In the genomic region with DNA sequence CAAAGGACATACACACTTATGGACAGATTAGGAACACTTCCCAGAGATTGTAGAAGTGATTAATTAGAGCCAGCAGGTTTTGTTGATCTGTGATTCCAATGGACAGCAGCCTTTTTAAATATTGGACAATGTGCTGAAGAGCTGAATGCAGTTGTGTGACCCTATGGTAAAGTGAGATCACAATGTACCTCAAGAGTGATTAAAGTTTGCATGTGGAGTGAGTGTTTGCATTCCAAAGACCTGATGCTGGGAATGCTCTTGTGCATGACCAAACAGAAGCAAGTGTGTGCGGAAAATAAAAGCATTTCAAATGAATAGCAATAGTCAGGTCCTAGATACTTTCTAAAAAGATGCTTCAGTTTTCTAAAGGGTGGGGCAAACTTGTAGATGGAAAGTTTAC, we compare ENCODE assay signal across 19 cellular contexts.
A peak's percentile ranks its signal among the peaks of the same experiment; 100 is the strongest.
DNase-seq lines count a peak whose midpoint lies in the region; TF ChIP-seq lines count a peak whose summit lies in the region.
"Had no signal": no experiment of that assay in that cellular context is flagged by ENCODE, and none has a peak within 500 bp of the region (broad histone marks: within the 10 kb centered on the region; RNA-seq: fewer than 3 reads in every experiment).

No MANE protein-coding gene starts in this region.

- in situ Hi-C loops in GM13977 (cut with MboI; ENCODE audit: low pct_unique_long_range_greater_than_20kb, low sequenced_read_pairs, unreplicated experiment), result no loop called here

- H3K27me3 ChIP-seq in NT2/D1 (ENCODE audit: insufficient read depth, insufficient read length), result no peaks in the 10 kb centered on the region
- H3K27me3 ChIP-seq: esophagus muscularis mucosa, vagina had no signal

- no peaks in the 10 kb centered on the region for H3K4me1 ChIP-seq in NT2/D1 (ENCODE audit: insufficient read depth, insufficient read length)
- H3K4me1 ChIP-seq: esophagus muscularis mucosa, vagina had no signal

- H3K9ac ChIP-seq in NT2/D1 (ENCODE audit: insufficient read length, low read depth), result no peak overlapping the region

- H3K9me3 ChIP-seq in NT2/D1 (ENCODE audit: insufficient read depth, low read length), result no peaks in the 10 kb centered on the region
- H3K9me3 ChIP-seq: esophagus muscularis mucosa, vagina had no signal

- no peaks in the 10 kb centered on the region for H3K36me3 ChIP-seq in NT2/D1 (ENCODE audit: insufficient read depth, insufficient read length, low read length)
- H3K36me3 ChIP-seq: esophagus muscularis mucosa, vagina had no signal

- H3K4me3 ChIP-seq in NT2/D1 (ENCODE audit: insufficient read length, low read depth), result no peak overlapping the region
- H3K4me3 ChIP-seq: coronary artery, esophagus muscularis mucosa, vagina had no signal

- DNase-seq in EL (peak; percentile 57), NT2/D1 (ENCODE audit: low read depth, low spot score) (peak; percentile 16), fibroblast of peridontal ligament (ENCODE audit: extremely low read depth) (peak; percentile 16), renal cortical epithelial cell (ENCODE audit: low read depth) (peak; percentile 73), GM13977 (ENCODE audit: low spot score) (no peak), GF-D8 (lab: John Stamatoyannopoulos, UW) (no peak), NCI-H187 (lab: John Stamatoyannopoulos, UW) (no peak)
- no peak for DNase-seq in activated T-cell treated with anti-CD3 and anti-CD28 coated beads, Interleukin-2, amount 50 U/mL, for 1 hour
- DNase-seq: activated CD4-positive, CD25-positive, alpha-beta regulatory T cell treated with anti-CD3 and anti-CD28 coated beads, Interleukin-2, amount 50 U/mL, for 72 hours; activated naive CD8-positive, alpha-beta T cell treated with anti-CD3 and anti-CD28 coated beads, Interleukin-2, amount 10 ng/mL, durations not matched to agents 7 days and 5 days; CD4-positive, alpha-beta T cell; NCI-H1048; NCI-H345; retina; stimulated activated CD4-positive, alpha-beta T cell treated with anti-CD3 and anti-CD28 coated beads, Interleukin-2, amount 100 ng/mL, for 24 hours; T-cell had no signal

- no peak for TF ChIP-seq CTCF in GM13977 (IDR thresholded peaks at IDR 0.05; ENCODE audit: extremely low read depth, insufficient read depth, missing control alignments)

Comparison
In these comparisons a context has a peak if more than half of its experiments do, and no peak if none do; other contexts are left out.
1. DNase-seq: peak in EL (single experiment), NT2/D1 (single experiment), fibroblast of peridontal ligament (single experiment) and renal cortical epithelial cell (single experiment); none in activated T-cell treated with anti-CD3 and anti-CD28 coated beads, Interleukin-2, amount 50 U/mL, for 1 hour (single experiment), GM13977 (single experiment), GF-D8 (single experiment) and NCI-H187 (0 of 2).